In genomic region chr10:8052344-8052969, GRCh38 we compare ENCODE assay signal across 10 cellular contexts. TPM values are rescaled to one million over a fixed set of nuclear protein-coding genes. Genes with fewer than 3 reads are reported as not detected.
DNase-seq lines count a peak whose midpoint lies in the region; ATAC-seq, FAIRE-seq and TF ChIP-seq lines count a peak whose summit lies in the region.
"Had no signal": no experiment of that assay in that cellular context is flagged by ENCODE, and none has a peak within 500 bp of the region (broad histone marks: within the 10 kb centered on the region; RNA-seq: fewer than 3 reads in every experiment).

No MANE protein-coding gene starts in this region.

- H3K23ac ChIP-seq in mesenchymal stem cell (ENCODE audit: low read length in 2 of 2): peak overlapping the region in 1 of 2 experiments; percentile 2

- H3K9me3 ChIP-seq in mesenchymal stem cell (ENCODE audit: control insufficient read depth, low read length): no peaks in the 10 kb centered on the region
- H3K9me3 ChIP-seq in adrenal gland (replicated peaks in 1 of 3): no peaks in the 10 kb centered on the region
- H3K9me3 ChIP-seq in pancreas: no peaks in the 10 kb centered on the region
- H3K9me3 ChIP-seq: ovary had no signal

- no peak overlapping the region for H2BK120ac ChIP-seq in mesenchymal stem cell (ENCODE audit: low read depth, low read length)

- WGBS in mesenchymal stem cell: 2% methylated on average over 28 of the region's 32 CpGs
- WGBS in adrenal gland, 4 donors: 25 to 32% (median 29%) methylated on average over 32 of the region's 32 CpGs
- WGBS in pancreas, 2 donors: 9 to 11% methylated on average over 32 of the region's 32 CpGs

- H3K27me3 ChIP-seq in mesenchymal stem cell (ENCODE audit: control insufficient read depth in 1 of 2, insufficient read depth in 1 of 2, low read length in 2 of 2) (peaks cover 92 to 100% of the 10 kb centered on the region in 2 experiments), adrenal gland (peaks cover 57% of the 10 kb centered on the region), pancreas (peaks cover 0 to 60% (median 35%) of the 10 kb centered on the region in 4 donors)

- H3K4me1 ChIP-seq in mesenchymal stem cell (ENCODE audit: control insufficient read depth, insufficient read depth, low read depth, low read length) (peaks cover 45% of the 10 kb centered on the region), adrenal gland (replicated peaks in 1 of 2) (peaks cover 28 to 38% of the 10 kb centered on the region in 2 donors), pancreas (peaks cover 16 to 37% (median 24%) of the 10 kb centered on the region in 3 donors)

- intact Hi-C loops in adrenal gland (cut with DNase I): loop anchor here in 1 of 2 donors (10.0 kb wide), 1 partner anchor 168 kb away; no protein-coding TSS in a partner anchor
- intact Hi-C loops in pancreas (cut with DNase I): no loop called here

- H4K91ac ChIP-seq in mesenchymal stem cell (ENCODE audit: low read length): no peak overlapping the region

- no peak for ATAC-seq in stimulated activated naive CD8-positive, alpha-beta T cell treated with anti-CD3 and anti-CD28 coated beads, Interleukin-15, Interleukin-2, amounts not matched to agents 100 U/mL and 50 U/mL, for 24 hours
- no peak for ATAC-seq in GM21515 (IDR thresholded peaks at IDR 0.05; ENCODE audit: unreplicated experiment)
- no peak for ATAC-seq in pancreas

- H3K14ac ChIP-seq in mesenchymal stem cell (ENCODE audit: low read length in 2 of 2): no peak overlapping the region

- no peaks in the 10 kb centered on the region for H3K79me1 ChIP-seq in mesenchymal stem cell (replicated peaks; ENCODE audit: low read length, poor library complexity, severe bottlenecking)

- no peak overlapping the region for H3K27ac ChIP-seq in mesenchymal stem cell (ENCODE audit: low read length, poor library complexity, severe bottlenecking)
- peak overlapping the region in 1 of 5 donors; percentile 71 for H3K27ac ChIP-seq in adrenal gland
- no peak overlapping the region for H3K27ac ChIP-seq in pancreas
- H3K27ac ChIP-seq: ovary, VCaP had no signal

- H2AK5ac ChIP-seq in mesenchymal stem cell (ENCODE audit: low read length, severe bottlenecking): no peak overlapping the region

- TF ChIP-seq CTCF in adrenal gland (IDR thresholded peaks at IDR 0.05) (no peak), pancreas (IDR thresholded peaks at IDR 0.05) (no peak)

- no peak for FAIRE-seq in pancreas (lab: Jason Lieb, UNC)

- peaks cover 51% of the 10 kb centered on the region for H3K4me1 Mint-ChIP-seq in stimulated activated naive CD8-positive, alpha-beta T cell treated with anti-CD3 and anti-CD28 coated beads, Interleukin-15, Interleukin-2, amounts not matched to agents 100 ng/mL and 50 ng/mL, for 24 hours (ENCODE audit: low read depth)
- peaks cover 41% of the 10 kb centered on the region for H3K4me1 Mint-ChIP-seq in activated naive CD8-positive, alpha-beta T cell treated with anti-CD3 and anti-CD28 coated beads for 36 hours

- peaks cover 35% of the 10 kb centered on the region for H3K27me3 Mint-ChIP-seq in stimulated activated naive CD8-positive, alpha-beta T cell treated with anti-CD3 and anti-CD28 coated beads, Interleukin-15, Interleukin-2, amounts not matched to agents 100 ng/mL and 50 ng/mL, for 24 hours
- peaks cover 47% of the 10 kb centered on the region for H3K27me3 Mint-ChIP-seq in activated naive CD8-positive, alpha-beta T cell treated with anti-CD3 and anti-CD28 coated beads for 36 hours

- no peak overlapping the region for H2AFZ ChIP-seq in mesenchymal stem cell (ENCODE audit: low read depth, low read length)

- peak overlapping the region; percentile 87 for H3K27ac Mint-ChIP-seq in stimulated activated naive CD8-positive, alpha-beta T cell treated with anti-CD3 and anti-CD28 coated beads, Interleukin-15, Interleukin-2, amounts not matched to agents 100 ng/mL and 50 ng/mL, for 24 hours
- no peak overlapping the region for H3K27ac Mint-ChIP-seq in activated naive CD8-positive, alpha-beta T cell treated with anti-CD3 and anti-CD28 coated beads for 36 hours

- no peak overlapping the region for H2BK5ac ChIP-seq in mesenchymal stem cell (ENCODE audit: low read depth, low read length, poor library complexity, severe bottlenecking)

- H2BK12ac ChIP-seq in mesenchymal stem cell (ENCODE audit: low read length in 2 of 2): no peak overlapping the region

- H3K4me2 ChIP-seq in mesenchymal stem cell (ENCODE audit: low read length, poor library complexity, severe bottlenecking): no peak overlapping the region

- H3K4me3 Mint-ChIP-seq in stimulated activated naive CD8-positive, alpha-beta T cell treated with anti-CD3 and anti-CD28 coated beads, Interleukin-15, Interleukin-2, amounts not matched to agents 100 ng/mL and 50 ng/mL, for 24 hours: peak overlapping the region; percentile 96
- peak overlapping the region; percentile 67 for H3K4me3 Mint-ChIP-seq in activated naive CD8-positive, alpha-beta T cell treated with anti-CD3 and anti-CD28 coated beads for 36 hours

- no peak overlapping the region for H3K18ac ChIP-seq in mesenchymal stem cell (ENCODE audit: low read depth in 1 of 2, low read length in 2 of 2)

- H3K9ac ChIP-seq in mesenchymal stem cell (ENCODE audit: low read length): no peak overlapping the region

- H3K9me3 Mint-ChIP-seq in stimulated activated naive CD8-positive, alpha-beta T cell treated with anti-CD3 and anti-CD28 coated beads, Interleukin-15, Interleukin-2, amounts not matched to agents 100 ng/mL and 50 ng/mL, for 24 hours: no peaks in the 10 kb centered on the region
- H3K9me3 Mint-ChIP-seq in activated naive CD8-positive, alpha-beta T cell treated with anti-CD3 and anti-CD28 coated beads for 36 hours: no peaks in the 10 kb centered on the region

- H3K4ac ChIP-seq in mesenchymal stem cell (ENCODE audit: low read depth in 1 of 2, low read length in 2 of 2): no peak overlapping the region

- DNase-seq in stimulated activated naive CD8-positive, alpha-beta T cell treated with anti-CD3 and anti-CD28 coated beads, Interleukin-15, Interleukin-2, amounts not matched to agents 100 U/mL and 50 U/mL, for 24 hours: no peak
- DNase-seq in activated naive CD8-positive, alpha-beta T cell treated with anti-CD3 and anti-CD28 coated beads for 36 hours: peak; percentile 25
- peak; percentile 53 for DNase-seq in mesenchymal stem cell
- DNase-seq in adrenal gland: no peak
- no peak for DNase-seq in pancreas
- no peak for DNase-seq in SIG-M5 treated with dmso at 0.1 percent for 504 hours (lab: John Stamatoyannopoulos, UW; ENCODE audit: unreplicated experiment)

- H2BK15ac ChIP-seq in mesenchymal stem cell (ENCODE audit: low read depth, poor library complexity, severe bottlenecking): no peak overlapping the region

- H3K4me3 ChIP-seq in mesenchymal stem cell (ENCODE audit: insufficient read depth in 1 of 2, low read depth in 1 of 2, low read length in 2 of 2) (no peak overlapping the region), adrenal gland (no peak overlapping the region), pancreas (no peak overlapping the region)
- H3K4me3 ChIP-seq: ovary had no signal

- H3K36me3 Mint-ChIP-seq in stimulated activated naive CD8-positive, alpha-beta T cell treated with anti-CD3 and anti-CD28 coated beads, Interleukin-15, Interleukin-2, amounts not matched to agents 100 ng/mL and 50 ng/mL, for 24 hours (ENCODE audit: low read depth): peaks cover 12% of the 10 kb centered on the region
- H3K36me3 Mint-ChIP-seq in activated naive CD8-positive, alpha-beta T cell treated with anti-CD3 and anti-CD28 coated beads for 36 hours: peaks cover 5% of the 10 kb centered on the region

- H3K36me3 ChIP-seq in mesenchymal stem cell (ENCODE audit: control insufficient read depth in 1 of 2, insufficient read depth in 2 of 2, low read depth in 1 of 2, low read length in 2 of 2) (peaks cover 0 to 3% of the 10 kb centered on the region in 2 experiments), adrenal gland (replicated peaks in 1 of 2) (no peaks in the 10 kb centered on the region), pancreas (no peaks in the 10 kb centered on the region)
- H3K36me3 ChIP-seq: ovary had no signal

- H4K8ac ChIP-seq in mesenchymal stem cell (ENCODE audit: low read length): no peak overlapping the region

- no peak for TF ChIP-seq POLR2A in adrenal gland (IDR thresholded peaks at IDR 0.05)

RNA-seq across cellular contexts. Expression of gene GATA3, which starts 2.0 kb away (rescaled TPM):
- 1 to 10 TPM; 8.4 to 8.8 TPM for total RNA-seq in activated naive CD8-positive, alpha-beta T cell treated with anti-CD3 and anti-CD28 coated beads for 36 hours
- polyA plus RNA-seq in mesenchymal stem cell (2013, experiment 1 of 2): 8.4 TPM
- polyA plus RNA-seq in mesenchymal stem cell (2013, experiment 2 of 2): 8.8 TPM
- total RNA-seq in adrenal gland: 1 to 10 TPM; 1.8 to 7.7 (median 4.7) TPM
- 10 to 100 TPM in 1 of 3 donors, 1 to 10 TPM in 2; 4.0 to 11.6 (median 5.4) TPM for polyA plus RNA-seq in adrenal gland
- under 1 TPM in 4 of 6 donors, not detected in 2; 0.12 to 0.38 (median 0.32) TPM for total RNA-seq in pancreas
- polyA plus RNA-seq in pancreas: under 1 TPM; 0.11 to 0.14 TPM

Comparison
In these comparisons a context has a peak if more than half of its experiments do, and no peak if none do; other contexts are left out.
1. DNase-seq: peak in activated naive CD8-positive, alpha-beta T cell treated with anti-CD3 and anti-CD28 coated beads for 36 hours (single experiment) and mesenchymal stem cell (single experiment); none in stimulated activated naive CD8-positive, alpha-beta T cell treated with anti-CD3 and anti-CD28 coated beads, Interleukin-15, Interleukin-2, amounts not matched to agents 100 U/mL and 50 U/mL, for 24 hours (single experiment), adrenal gland (0 of 7), pancreas (0 of 6) and SIG-M5 treated with dmso at 0.1 percent for 504 hours (single experiment).